Comparison of ENCODE assay signal across 23 cellular contexts in the genomic region with DNA sequence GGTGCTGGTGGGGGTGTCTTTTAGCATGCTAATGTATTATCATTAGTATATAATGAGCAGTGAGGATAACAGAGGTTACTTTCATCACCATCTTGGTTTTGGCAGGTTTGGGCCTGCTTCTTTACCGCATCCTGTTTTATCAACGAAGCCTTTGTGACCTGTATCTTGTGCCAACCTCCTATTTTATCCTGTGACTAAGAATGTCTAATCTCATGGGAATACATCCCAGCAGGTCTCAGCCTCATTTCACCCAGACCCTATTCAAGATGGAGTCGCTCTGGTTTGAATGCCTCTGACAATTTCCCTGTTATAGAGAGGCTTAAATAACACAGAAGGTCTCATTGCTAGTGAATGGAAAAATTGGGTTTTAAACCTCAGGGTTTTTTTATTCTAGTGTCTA.
DNase-seq lines count a peak whose midpoint lies in the region; ATAC-seq, FAIRE-seq and TF ChIP-seq lines count a peak whose summit lies in the region.
"Had no signal": no experiment of that assay in that cellular context is flagged by ENCODE, and none has a peak within 500 bp of the region (broad histone marks: within the 10 kb centered on the region; RNA-seq: fewer than 3 reads in every experiment).

No MANE protein-coding gene starts in this region.

- no peak overlapping the region for H3K9ac ChIP-seq in colonic mucosa (ENCODE audit: low read depth in 2 of 2, low read length in 2 of 2)
- no peak overlapping the region for H3K9ac ChIP-seq in keratinocyte (ENCODE audit: control insufficient read depth, extremely low read depth, insufficient read depth, low read length)
- H3K9ac ChIP-seq: SK-N-SH had no signal

- H3K9me1 ChIP-seq in keratinocyte (ENCODE audit: control insufficient read depth, extremely low read depth, insufficient read depth, low read length), result no peaks in the 10 kb centered on the region

- H3K4me1 ChIP-seq in colonic mucosa (peaks cover 8% of the 10 kb centered on the region), keratinocyte (ENCODE audit: control insufficient read depth, extremely low read depth, insufficient read depth, low read length) (peaks cover 36% of the 10 kb centered on the region), upper lobe of left lung (no peaks in the 10 kb centered on the region)

- no peaks in the 10 kb centered on the region for H3K27me3 ChIP-seq in colonic mucosa
- no peaks in the 10 kb centered on the region for H3K27me3 ChIP-seq in keratinocyte (ENCODE audit: control insufficient read depth, extremely low read depth, insufficient read depth, low read length)
- no peaks in the 10 kb centered on the region for H3K27me3 ChIP-seq in brain microvascular endothelial cell (replicated peaks)
- H3K27me3 ChIP-seq in upper lobe of left lung, result no peaks in the 10 kb centered on the region

- no peak for ATAC-seq in upper lobe of left lung (ENCODE audit: low FRiP score in 2 of 2)
- ATAC-seq: HepG2, Panc1 had no signal

- no peak overlapping the region for H3K4me3 ChIP-seq in colonic mucosa
- H3K4me3 ChIP-seq in keratinocyte (ENCODE audit: control insufficient read depth in 2 of 3, extremely low read depth in 1 of 3, insufficient read depth in 2 of 3, low read depth in 1 of 3, low read length in 3 of 3), result no peak overlapping the region
- no peak overlapping the region for H3K4me3 ChIP-seq in brain microvascular endothelial cell (ENCODE audit: low read depth, low read length)
- H3K4me3 ChIP-seq in upper lobe of left lung, result no peak overlapping the region

- in situ Hi-C loops in SK-MEL-5 (cut with HindIII; ENCODE audit: low pct_unique_long_range_greater_than_20kb, low sequenced_read_pairs), result no loop called here
- in situ Hi-C loops in brain microvascular endothelial cell (cut with HindIII; ENCODE audit: low pct_ligation_motif_present, low sequenced_read_pairs), result no loop called here

- WGBS in upper lobe of left lung, 2 donors, result 93% methylated on average over 3 of the region's 3 CpGs

- no peaks in the 10 kb centered on the region for H3K79me2 ChIP-seq in keratinocyte (ENCODE audit: control insufficient read depth, insufficient read depth, low read length)

- no peak for TF ChIP-seq EP300 in upper lobe of left lung (IDR thresholded peaks at IDR 0.05)

- intact Hi-C loops in colonic mucosa (cut with DNase I), result no loop called here

- H3K27ac ChIP-seq in colonic mucosa, result peak overlapping the region; percentile 34
- H3K27ac ChIP-seq in keratinocyte (ENCODE audit: control insufficient read depth, insufficient read depth, low read length), result peak overlapping the region; percentile 65
- no peak overlapping the region for H3K27ac ChIP-seq in brain microvascular endothelial cell
- H3K27ac ChIP-seq in upper lobe of left lung, result no peak overlapping the region
- H3K27ac ChIP-seq: 22Rv1 had no signal

- peak overlapping the region; percentile 56 for H3K4me2 ChIP-seq in keratinocyte (ENCODE audit: control insufficient read depth, extremely low read depth, insufficient read depth, low read depth, low read length)
- H3K4me2 ChIP-seq: SK-N-SH had no signal

- dilution Hi-C loops in keratinocyte (cut with MboI; ENCODE audit: extremely low pct_ligation_motif_present, low sequenced_read_pairs), result no loop called here

- DNase-seq in DMS153 (lab: John Stamatoyannopoulos, UW) (peak; percentile 29), DMS153 treated with DMSO at 0.1 percent for 48 hours (lab: John Stamatoyannopoulos, UW; ENCODE audit: unreplicated experiment) (no peak), SK-MEL-5 (ENCODE audit: low read depth, low spot score) (peak; percentile 84), colonic mucosa (no peak), keratinocyte (ENCODE audit: low read depth, low spot score) (peak; percentile 56), brain microvascular endothelial cell (no peak), upper lobe of left lung (no peak)
- DNase-seq in activated naive CD4-positive, alpha-beta T cell treated with Interleukin-2 at 50 U/mL for 16 hours, result no peak
- DNase-seq: GF-D8, GOT3, HCEC 1CT, Kasumi-1, NCI-H1105 treated with DMSO at 0.1 percent for 48 hours, NCI-H146, NCI-H1930, NCI-H446 treated with DMSO at 0.1 percent for 48 hours, NCI-H526, SHP77 treated with DMSO at 0.1 percent for 48 hours, SK-N-SH had no signal

- peak overlapping the region; percentile 65 for H2AFZ ChIP-seq in keratinocyte (ENCODE audit: control insufficient read depth, low read length)

- H4K20me1 ChIP-seq in keratinocyte (ENCODE audit: control insufficient read depth, extremely low read depth, insufficient read depth, low read length), result no peaks in the 10 kb centered on the region

- TF ChIP-seq POLR2A in upper lobe of left lung (IDR thresholded peaks at IDR 0.05), result no peak

- H3K36me3 ChIP-seq in colonic mucosa (no peaks in the 10 kb centered on the region), keratinocyte (ENCODE audit: control insufficient read depth in 2 of 2, extremely low read depth in 1 of 2, insufficient read depth in 2 of 2, low read length in 2 of 2) (no peaks in the 10 kb centered on the region), brain microvascular endothelial cell (replicated peaks) (no peaks in the 10 kb centered on the region), upper lobe of left lung (no peaks in the 10 kb centered on the region)

- no peak for TF ChIP-seq CTCF in colonic mucosa (IDR thresholded peaks at IDR 0.05)
- TF ChIP-seq CTCF in keratinocyte (optimal IDR thresholded peaks at IDR 0.05 in 1 of 3, IDR thresholded peaks at IDR 0.05 in 1 of 3, conservative IDR thresholded peaks at IDR 0.05 in 1 of 3; ENCODE audit: extremely low read depth in 1 of 3, insufficient read depth in 2 of 3, low read length in 3 of 3), result no peak
- TF ChIP-seq CTCF in brain microvascular endothelial cell (IDR thresholded peaks at IDR 0.05; ENCODE audit: low read depth, low read length, missing control alignments), result no peak
- no peak for TF ChIP-seq CTCF in upper lobe of left lung (IDR thresholded peaks at IDR 0.05)

- H3K9me3 ChIP-seq in colonic mucosa, result no peaks in the 10 kb centered on the region
- H3K9me3 ChIP-seq in keratinocyte (ENCODE audit: control insufficient read depth, low read depth, low read length), result no peaks in the 10 kb centered on the region
- no peaks in the 10 kb centered on the region for H3K9me3 ChIP-seq in upper lobe of left lung
- H3K9me3 ChIP-seq: SK-N-SH had no signal

- peak; percentile 69 for FAIRE-seq in keratinocyte (lab: Jason Lieb, UNC)
- FAIRE-seq: GM12891, HepG2 had no signal

Comparison
In these comparisons a context has a peak if more than half of its experiments do, and no peak if none do; other contexts are left out.
1. DNase-seq: peak in DMS153 (single experiment), SK-MEL-5 (single experiment) and keratinocyte (single experiment); none in DMS153 treated with DMSO at 0.1 percent for 48 hours (single experiment), colonic mucosa (single experiment), brain microvascular endothelial cell (single experiment), activated naive CD4-positive, alpha-beta T cell treated with Interleukin-2 at 50 U/mL for 16 hours (single experiment) and upper lobe of left lung (0 of 2).
2. H3K27ac ChIP-seq: peak in colonic mucosa (single experiment) and keratinocyte (single experiment); none in brain microvascular endothelial cell (single experiment) and upper lobe of left lung (0 of 4).